Comparison of ENCODE assay signal across 18 cellular contexts in genomic region chr1:103937763-103938357, GRCh38.
DNase-seq lines count a peak whose midpoint lies in the region; ATAC-seq and TF ChIP-seq lines count a peak whose summit lies in the region.
"Had no signal": no experiment of that assay in that cellular context is flagged by ENCODE, and none has a peak within 500 bp of the region (broad histone marks: within the 10 kb centered on the region; RNA-seq: fewer than 3 reads in every experiment).

No MANE protein-coding gene starts in this region.

- no peaks in the 10 kb centered on the region for H3K36me3 Mint-ChIP-seq in osteocyte (ENCODE audit: unreplicated experiment)
- H3K36me3 Mint-ChIP-seq in activated CD4-positive, alpha-beta T cell treated with anti-CD3 and anti-CD28 coated beads, Interleukin-2, amount 10 ng/mL, durations not matched to agents 7 days and 5 days (ENCODE audit: low read depth): no peaks in the 10 kb centered on the region
- H3K36me3 Mint-ChIP-seq: naive B cell had no signal

- DNase-seq in activated T-cell treated with anti-CD3 and anti-CD28 coated beads, Interleukin-2, amount 50 U/mL, for 48 hours: no peak
- DNase-seq in osteocyte (ENCODE audit: extremely low spot score, unreplicated experiment) (no peak), SW480 (ENCODE audit: low spot score) (no peak)
- no peak for DNase-seq in activated CD4-positive, alpha-beta T cell treated with anti-CD3 and anti-CD28 coated beads, Interleukin-2, amount 10 ng/mL, durations not matched to agents 7 days and 5 days
- DNase-seq: activated CD4-positive, alpha-beta T cell treated with anti-CD3 and anti-CD28 coated beads for 4 hours; activated T-cell treated with anti-CD3 and anti-CD28 coated beads, Interleukin-2, amount 50 U/mL, for 1 hour; amniotic stem cell; colonic mucosa; left colon; naive B cell; NCI-H1417 treated with DMSO at 0.1 percent for 48 hours; NCI-H510A; RPMI8226; stimulated activated CD8-positive, alpha-beta memory T cell treated with anti-CD3 and anti-CD28 coated beads, Interleukin-4, amount 100 ng/mL, for 48 hours had no signal

- ATAC-seq in GM18502 (IDR thresholded peaks at IDR 0.05; ENCODE audit: poor library complexity, unreplicated experiment): peak; percentile 89
- ATAC-seq in GM21360 (IDR thresholded peaks at IDR 0.05; ENCODE audit: unreplicated experiment): peak; percentile 80
- ATAC-seq in HG02884 (IDR thresholded peaks at IDR 0.05; ENCODE audit: unreplicated experiment): peak; percentile 93
- peak; percentile 93 for ATAC-seq in HG03565 (IDR thresholded peaks at IDR 0.05; ENCODE audit: unreplicated experiment)
- ATAC-seq: left colon had no signal

- H3K27ac Mint-ChIP-seq in osteocyte (ENCODE audit: unreplicated experiment): no peak overlapping the region
- no peak overlapping the region for H3K27ac Mint-ChIP-seq in activated CD4-positive, alpha-beta T cell treated with anti-CD3 and anti-CD28 coated beads, Interleukin-2, amount 10 ng/mL, durations not matched to agents 7 days and 5 days
- H3K27ac Mint-ChIP-seq: naive B cell had no signal

- no peak for TF ChIP-seq CTCF in osteocyte (IDR thresholded peaks at IDR 0.05)

- peaks cover 3% of the 10 kb centered on the region for H3K27me3 Mint-ChIP-seq in osteocyte (ENCODE audit: unreplicated experiment)
- no peaks in the 10 kb centered on the region for H3K27me3 Mint-ChIP-seq in activated CD4-positive, alpha-beta T cell treated with anti-CD3 and anti-CD28 coated beads, Interleukin-2, amount 10 ng/mL, durations not matched to agents 7 days and 5 days
- H3K27me3 Mint-ChIP-seq: naive B cell had no signal

- POLR2A ChIA-PET in activated CD4-positive, alpha-beta T cell treated with anti-CD3 and anti-CD28 coated beads, Interleukin-2, amount 10 ng/mL, durations not matched to agents 7 days and 5 days (lab: Charles Lee): no interaction called here

- CTCF ChIA-PET in activated CD4-positive, alpha-beta T cell treated with anti-CD3 and anti-CD28 coated beads, Interleukin-2, amount 10 ng/mL, durations not matched to agents 7 days and 5 days (lab: Charles Lee): no interaction called here

- no peaks in the 10 kb centered on the region for H3K4me1 Mint-ChIP-seq in osteocyte (ENCODE audit: unreplicated experiment)
- H3K4me1 Mint-ChIP-seq in activated CD4-positive, alpha-beta T cell treated with anti-CD3 and anti-CD28 coated beads, Interleukin-2, amount 10 ng/mL, durations not matched to agents 7 days and 5 days: no peaks in the 10 kb centered on the region
- H3K4me1 Mint-ChIP-seq: naive B cell had no signal

- no peak overlapping the region for H3K4me3 Mint-ChIP-seq in osteocyte (ENCODE audit: unreplicated experiment)
- no peak overlapping the region for H3K4me3 Mint-ChIP-seq in activated CD4-positive, alpha-beta T cell treated with anti-CD3 and anti-CD28 coated beads, Interleukin-2, amount 10 ng/mL, durations not matched to agents 7 days and 5 days
- H3K4me3 Mint-ChIP-seq: naive B cell had no signal

- no peaks in the 10 kb centered on the region for H3K9me3 Mint-ChIP-seq in osteocyte (ENCODE audit: unreplicated experiment)
- peaks cover 1% of the 10 kb centered on the region for H3K9me3 Mint-ChIP-seq in activated CD4-positive, alpha-beta T cell treated with anti-CD3 and anti-CD28 coated beads, Interleukin-2, amount 10 ng/mL, durations not matched to agents 7 days and 5 days
